In genomic region chr9:92669527-92669889, GRCh38 we compare ENCODE assay signal across 8 cellular contexts. TPM values are rescaled to one million over a fixed set of nuclear protein-coding genes. Genes with fewer than 3 reads are reported as not detected.
DNase-seq lines count a peak whose midpoint lies in the region; ATAC-seq and TF ChIP-seq lines count a peak whose summit lies in the region.

No MANE protein-coding gene starts in this region.

- peaks cover 6 to 14% of the 10 kb centered on the region in 2 donors for H3K36me3 Mint-ChIP-seq in CD4-positive, alpha-beta memory T cell
- H3K36me3 Mint-ChIP-seq in GM23338 (ENCODE audit: low read depth): peaks cover 7% of the 10 kb centered on the region; the same call in 1 of the 3 replicates
- peaks cover 8% of the 10 kb centered on the region for H3K36me3 Mint-ChIP-seq in T-cell
- H3K36me3 Mint-ChIP-seq in central memory CD8-positive, alpha-beta T cell (ENCODE audit: insufficient read depth): peaks cover 11% of the 10 kb centered on the region

- H3K4me3 Mint-ChIP-seq in CD4-positive, alpha-beta memory T cell: peak overlapping the region; percentile 89 to 99 (median 96)
- H3K4me3 Mint-ChIP-seq in GM23338 (peak overlapping the region; percentile 96), T-cell (peak overlapping the region; percentile 92 to 96 (median 95))
- H3K4me3 Mint-ChIP-seq in central memory CD8-positive, alpha-beta T cell: peak overlapping the region; percentile 89
- peak overlapping the region; percentile 83 to 91 for H3K4me3 Mint-ChIP-seq in stimulated activated naive CD8-positive, alpha-beta T cell treated with anti-CD3 and anti-CD28 coated beads, Interleukin-15, amount 100 ng/mL, for 72 hours

- peaks cover 5% of the 10 kb centered on the region; the same call in 1 of the 2 replicates for H3F3A ChIP-seq in GM23338 (replicated peaks; ENCODE audit: low read depth)

- TF ChIP-seq CTCF in GM23338 (conservative IDR thresholded peaks at IDR 0.05; ENCODE audit: low read depth in 2 of 2): no peak
- no peak for TF ChIP-seq CTCF in lower lobe of right lung (IDR thresholded peaks at IDR 0.05)

- peaks cover 30 to 51% (median 40%) of the 10 kb centered on the region in 4 donors for H3K4me1 Mint-ChIP-seq in CD4-positive, alpha-beta memory T cell
- H3K4me1 Mint-ChIP-seq in GM23338: peaks cover 21% of the 10 kb centered on the region
- peaks cover 49 to 50% (median 49%) of the 10 kb centered on the region in 3 donors for H3K4me1 Mint-ChIP-seq in T-cell
- H3K4me1 Mint-ChIP-seq in central memory CD8-positive, alpha-beta T cell: peaks cover 40% of the 10 kb centered on the region
- peaks cover 51% of the 10 kb centered on the region for H3K4me1 Mint-ChIP-seq in stimulated activated naive CD8-positive, alpha-beta T cell treated with anti-CD3 and anti-CD28 coated beads, Interleukin-15, amount 100 ng/mL, for 72 hours

- H2AFZ ChIP-seq in GM23338: peak overlapping the region; percentile 84

- intact Hi-C loops in CD4-positive, alpha-beta memory T cell (cut with micrococcal nuclease): no loop called here
- intact Hi-C loops in lower lobe of right lung (cut with DNase I): no loop called here

- H3K9me3 ChIP-seq in CD4-positive, alpha-beta memory T cell (ENCODE audit: control insufficient read depth in 1 of 2, low read length in 2 of 2): no peaks in the 10 kb centered on the region
- H3K9me3 ChIP-seq in lower lobe of right lung: no peaks in the 10 kb centered on the region

- H3K4me1 ChIP-seq in CD4-positive, alpha-beta memory T cell (ENCODE audit: insufficient read depth, low read length): peaks cover 33% of the 10 kb centered on the region
- peaks cover 17% of the 10 kb centered on the region; the same call in 1 of the 2 replicates for H3K4me1 ChIP-seq in GM23338 (ENCODE audit: insufficient read depth)
- H3K4me1 ChIP-seq in lower lobe of right lung: peaks cover 30% of the 10 kb centered on the region

- H3K27ac Mint-ChIP-seq in CD4-positive, alpha-beta memory T cell: peak overlapping the region; percentile 88 to 98 (median 95)
- H3K27ac Mint-ChIP-seq in GM23338 (peak overlapping the region; percentile 72; the same call in 1 of the 2 replicates), T-cell (peak overlapping the region in 1 of 2 donors; percentile 89)
- H3K27ac Mint-ChIP-seq in central memory CD8-positive, alpha-beta T cell (ENCODE audit: low read depth): peak overlapping the region; percentile 95
- peak overlapping the region; percentile 93 to 95 for H3K27ac Mint-ChIP-seq in stimulated activated naive CD8-positive, alpha-beta T cell treated with anti-CD3 and anti-CD28 coated beads, Interleukin-15, amount 100 ng/mL, for 72 hours

- peaks cover 56% of the 10 kb centered on the region for H3K79me2 ChIP-seq in GM23338 (replicated peaks; ENCODE audit: insufficient read depth)

- H3K27ac ChIP-seq in CD4-positive, alpha-beta memory T cell (ENCODE audit: low read depth, low read length): peak overlapping the region; percentile 97
- H3K27ac ChIP-seq in GM23338 (ENCODE audit: low read depth) (no peak overlapping the region; the same call in 1 of the 2 replicates), lower lobe of right lung (peak overlapping the region; percentile 97)

- no peak for DNase-seq in CD4-positive, alpha-beta memory T cell
- DNase-seq in GM23338 (ENCODE audit: low spot score) (peak; percentile 45), T-cell (peak in 13 of 34 experiments; percentile 3 to 22 (median 13)), lower lobe of right lung (peak; percentile 60), HuH-7.5 (ENCODE audit: low spot score) (no peak), NCI-H524 treated with DMSO at 0.1 percent for 48 hours (lab: John Stamatoyannopoulos, UW) (no peak)
- no peak for DNase-seq in central memory CD8-positive, alpha-beta T cell (ENCODE audit: low spot score in 2 of 2)
- DNase-seq in stimulated activated naive CD8-positive, alpha-beta T cell treated with anti-CD3 and anti-CD28 coated beads, Interleukin-15, amount 100 ng/mL, for 72 hours: no peak

- POLR2A ChIA-PET in CD4-positive, alpha-beta memory T cell (lab: Charles Lee; ENCODE audit: partially characterized antibody): interaction anchor here (0.7 to 3.8 kb wide), 16 partner anchors 14 to 897 kb away, joined by 3 to 36 read pairs (median 3); partner anchors contain the start of genes BICD2, CENPP, NINJ1 and NOL8
- POLR2A ChIA-PET in T-cell (lab: Charles Lee): interaction anchor here in 1 of 2 donors (1.2 kb wide), 1 partner anchor 96 kb away, joined by 3 read pairs; no protein-coding TSS in a partner anchor

- peaks cover 0 to 2% (median 0%) of the 10 kb centered on the region in 8 donors for H3K9me3 Mint-ChIP-seq in CD4-positive, alpha-beta memory T cell
- H3K9me3 Mint-ChIP-seq in GM23338: no peaks in the 10 kb centered on the region
- H3K9me3 Mint-ChIP-seq in T-cell: no peaks in the 10 kb centered on the region
- H3K9me3 Mint-ChIP-seq in central memory CD8-positive, alpha-beta T cell: no peaks in the 10 kb centered on the region
- no peaks in the 10 kb centered on the region for H3K9me3 Mint-ChIP-seq in stimulated activated naive CD8-positive, alpha-beta T cell treated with anti-CD3 and anti-CD28 coated beads, Interleukin-15, amount 100 ng/mL, for 72 hours

- H3K27me3 Mint-ChIP-seq in CD4-positive, alpha-beta memory T cell: no peaks in the 10 kb centered on the region
- H3K27me3 Mint-ChIP-seq in GM23338 (ENCODE audit: insufficient read depth, low read depth, poor library complexity) (peaks cover 5% of the 10 kb centered on the region), T-cell (no peaks in the 10 kb centered on the region)
- no peaks in the 10 kb centered on the region for H3K27me3 Mint-ChIP-seq in central memory CD8-positive, alpha-beta T cell
- no peaks in the 10 kb centered on the region for H3K27me3 Mint-ChIP-seq in stimulated activated naive CD8-positive, alpha-beta T cell treated with anti-CD3 and anti-CD28 coated beads, Interleukin-15, amount 100 ng/mL, for 72 hours

- CTCF ChIA-PET in CD4-positive, alpha-beta memory T cell (lab: Charles Lee; ENCODE audit: partially characterized antibody): interaction anchor here (1.0 to 4.3 kb wide), 5 partner anchors 37 to 533 kb away, joined by 3 to 22 read pairs (median 5); partner anchors contain the start of gene BICD2
- CTCF ChIA-PET in T-cell (lab: Charles Lee): interaction anchor here in 1 of 2 donors (1.0 to 1.3 kb wide), 3 partner anchors 345 to 555 kb away, joined by 4 to 6 read pairs (median 4); partner anchors contain the start of gene NOL8

- H3K4me2 ChIP-seq in GM23338: peak overlapping the region; percentile 99

- no peaks in the 10 kb centered on the region for H3K27me3 ChIP-seq in CD4-positive, alpha-beta memory T cell (ENCODE audit: insufficient read depth, low read length)
- no peaks in the 10 kb centered on the region for H3K27me3 ChIP-seq in GM23338 (ENCODE audit: insufficient read depth)
- no peaks in the 10 kb centered on the region for H3K27me3 ChIP-seq in lower lobe of right lung (ENCODE audit: low read depth)

- peaks cover 6% of the 10 kb centered on the region for H4K20me1 ChIP-seq in GM23338 (replicated peaks; ENCODE audit: insufficient read depth)

- peak; percentile 35 for ATAC-seq in GM23338
- ATAC-seq in T-cell (replicated peaks in 1 of 4): peak in 3 of 4 experiments; percentile 0 to 7 (median 1)
- ATAC-seq in central memory CD8-positive, alpha-beta T cell (replicated peaks; ENCODE audit: extremely low read depth, poor library complexity, severe bottlenecking): peak; percentile 15
- ATAC-seq in lower lobe of right lung: peak; percentile 55 to 61
- peak; percentile 39 for ATAC-seq in stimulated activated naive CD8-positive, alpha-beta T cell treated with anti-CD3 and anti-CD28 coated beads, Interleukin-15, amount 100 ng/mL, for 72 hours

- peak overlapping the region; percentile 57 to 89 for H3K4me3 ChIP-seq in CD4-positive, alpha-beta memory T cell (ENCODE audit: low read length in 2 of 2)
- H3K4me3 ChIP-seq in GM23338 (peak overlapping the region; percentile 99), lower lobe of right lung (peak overlapping the region; percentile 95)

- no peaks in the 10 kb centered on the region for H3K36me3 ChIP-seq in CD4-positive, alpha-beta memory T cell (ENCODE audit: insufficient read depth, low read length)
- H3K36me3 ChIP-seq in GM23338 (ENCODE audit: insufficient read depth) (no peaks in the 10 kb centered on the region), lower lobe of right lung (peaks cover 12% of the 10 kb centered on the region)

- no peaks in the 10 kb centered on the region for H3K9me2 ChIP-seq in GM23338 (ENCODE audit: insufficient read depth)

TF ChIP-seq in GM23338, 12 proteins besides CTCF, POLR2A, EP300 and RAD21 (continues in another document):
- TF ChIP-seq POLR2AphosphoS5 (IDR thresholded peaks at IDR 0.05; ENCODE audit: low read depth): no peak

RNA-seq across cellular contexts. Expression of gene IPPK, which starts 0.4 kb away (rescaled TPM):
- total RNA-seq in CD4-positive, alpha-beta memory T cell: 1 to 10 TPM; 7.2 to 7.9 TPM
- polyA plus RNA-seq in CD4-positive, alpha-beta memory T cell: 1 to 10 TPM; 6.3 to 7.5 TPM
- 11.8 and 17.5 TPM in 2 replicates for total RNA-seq in GM23338 (2014; rRNA removed; shearing (Covaris generic))
- polyA plus RNA-seq in GM23338 (2016; fragmentation: Nextera tagmentation; extraction: Ambion mirVana): 6.0 and 6.5 TPM in 2 replicates
- total RNA-seq in T-cell: 1 to 10 TPM; 7.5 to 9.6 (median 8.3) TPM
- 7.3 TPM for total RNA-seq in lower lobe of right lung

Comparison
In these comparisons a context has a peak if more than half of its experiments do, and no peak if none do; other contexts are left out.
1. DNase-seq: peak in GM23338 (single experiment) and lower lobe of right lung (single experiment); none in CD4-positive, alpha-beta memory T cell (0 of 5), central memory CD8-positive, alpha-beta T cell (0 of 2), stimulated activated naive CD8-positive, alpha-beta T cell treated with anti-CD3 and anti-CD28 coated beads, Interleukin-15, amount 100 ng/mL, for 72 hours (0 of 2), HuH-7.5 (single experiment) and NCI-H524 treated with DMSO at 0.1 percent for 48 hours (single experiment).
2. ATAC-seq: peak in every context shown above with its lines; median percentile 58 in lower lobe of right lung; 39 in stimulated activated naive CD8-positive, alpha-beta T cell treated with anti-CD3 and anti-CD28 coated beads, Interleukin-15, amount 100 ng/mL, for 72 hours; 35 in GM23338; 15 in central memory CD8-positive, alpha-beta T cell; 1 in T-cell.
3. Peak in every context shown above with its lines, with median percentiles within 50 percentile points of each other: H3K4me3 ChIP-seq and H3K4me3 Mint-ChIP-seq.